26 cellular contexts compared by ENCODE assay signal in the genomic region with DNA sequence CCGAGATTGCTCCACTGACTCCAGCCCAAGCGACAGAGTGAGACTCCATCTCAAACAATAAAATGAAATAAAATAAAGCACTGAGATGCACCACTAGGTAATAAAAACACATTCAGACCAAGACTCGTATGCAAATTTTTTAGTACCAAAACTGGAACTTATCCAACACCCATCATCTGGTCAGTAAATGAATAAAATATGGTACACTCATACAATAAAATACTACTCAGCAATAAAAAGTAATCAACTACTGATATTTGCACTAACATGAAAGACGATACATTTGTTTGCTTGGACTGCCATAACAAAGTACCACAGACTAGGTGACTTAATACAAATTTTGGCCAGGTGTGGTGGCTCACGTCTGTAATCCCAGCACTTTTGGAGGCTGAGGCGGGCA.
"Had no signal": no experiment of that assay in that cellular context is flagged by ENCODE, and none has a peak within 500 bp of the region (broad histone marks: within the 10 kb centered on the region; RNA-seq: fewer than 3 reads in every experiment).

No MANE protein-coding gene starts in this region.

- H3K9me3 Mint-ChIP-seq: immature natural killer cell, memory B cell, naive B cell had no signal

- FAIRE-seq: colon, endothelial cell of umbilical vein, frontal cortex, kidney had no signal

- H3K4me3 ChIP-seq: coronary artery, dorsolateral prefrontal cortex, esophagus muscularis mucosa, gastroesophageal sphincter, heart left ventricle, hepatocyte, left lung, lung had no signal

- H3K27ac Mint-ChIP-seq: immature natural killer cell, memory B cell, naive B cell had no signal

- H3K36me3 Mint-ChIP-seq: immature natural killer cell, memory B cell, naive B cell had no signal

- DNase-seq: dermis blood vessel endothelial cell; dorsolateral prefrontal cortex; effector CD4-positive, alpha-beta T cell; effector memory CD4-positive, alpha-beta T cell; foreskin keratinocyte; heart left ventricle; hypothalamus; immature natural killer cell; islet precursor cell; kidney; kidney glomerular epithelial cell; left lung; left ventricle myocardium superior; mammary epithelial cell; mesendoderm; midbrain; naive B cell had no signal

- H3K27ac ChIP-seq: coronary artery, dorsolateral prefrontal cortex, esophagus muscularis mucosa, foreskin keratinocyte, gastroesophageal sphincter, heart left ventricle, hepatocyte, left lung had no signal

- H3K4me1 ChIP-seq: esophagus muscularis mucosa, foreskin keratinocyte, gastroesophageal sphincter, heart left ventricle, left lung had no signal

- H3K4me1 Mint-ChIP-seq: immature natural killer cell, memory B cell, naive B cell had no signal

- H3K36me3 ChIP-seq: esophagus muscularis mucosa, gastroesophageal sphincter, heart left ventricle, left lung had no signal

- H3K27me3 ChIP-seq: dorsolateral prefrontal cortex, gastroesophageal sphincter, heart left ventricle, hepatocyte, left lung had no signal

- H3K9me3 ChIP-seq: esophagus muscularis mucosa, gastroesophageal sphincter, heart left ventricle, left lung had no signal

- ATAC-seq: foreskin keratinocyte, gastroesophageal sphincter, heart left ventricle, left lung, left ventricle myocardium superior had no signal

- H3K4me3 Mint-ChIP-seq: immature natural killer cell, memory B cell had no signal
